24 cellular contexts compared by ENCODE assay signal in genomic region chr2:207787800-207788199, GRCh38.
"Had no signal": no experiment of that assay in that cellular context is flagged by ENCODE, and none has a peak within 500 bp of the region (broad histone marks: within the 10 kb centered on the region; RNA-seq: fewer than 3 reads in every experiment).

No MANE protein-coding gene starts in this region.

- H3K9me3 ChIP-seq: MG63, SK-N-SH had no signal

- H3K36me3 ChIP-seq: MG63 had no signal

- DNase-seq: Karpas-422, KG1, MG63, NCI-H1092, NCI-H1105 treated with DMSO at 0.1 percent for 48 hours, NCI-H1436, NCI-H187, NCI-H2029, NCI-H2081 treated with DMSO at 0.1 percent for 48 hours, NCI-H2171, NCI-H226, NCI-H446, NCI-H510A, NCI-H524 treated with DMSO at 0.1 percent for 48 hours, NCI-H69, NCI-H774, Right ventricle myocardium superior, RPMI8226, SIG-M5, SK-N-SH, SW 1271 had no signal

- H3K4me3 ChIP-seq: MG63 had no signal

- FAIRE-seq: HTR-8/SVneo, RCC 7860 had no signal

- H3K27ac ChIP-seq: HL-60 had no signal

- H3K27me3 ChIP-seq: MG63 had no signal

- H3K9ac ChIP-seq: SK-N-SH had no signal

- H3K4me2 ChIP-seq: SK-N-SH had no signal
